27 cellular contexts compared by ENCODE assay signal in the genomic region with DNA sequence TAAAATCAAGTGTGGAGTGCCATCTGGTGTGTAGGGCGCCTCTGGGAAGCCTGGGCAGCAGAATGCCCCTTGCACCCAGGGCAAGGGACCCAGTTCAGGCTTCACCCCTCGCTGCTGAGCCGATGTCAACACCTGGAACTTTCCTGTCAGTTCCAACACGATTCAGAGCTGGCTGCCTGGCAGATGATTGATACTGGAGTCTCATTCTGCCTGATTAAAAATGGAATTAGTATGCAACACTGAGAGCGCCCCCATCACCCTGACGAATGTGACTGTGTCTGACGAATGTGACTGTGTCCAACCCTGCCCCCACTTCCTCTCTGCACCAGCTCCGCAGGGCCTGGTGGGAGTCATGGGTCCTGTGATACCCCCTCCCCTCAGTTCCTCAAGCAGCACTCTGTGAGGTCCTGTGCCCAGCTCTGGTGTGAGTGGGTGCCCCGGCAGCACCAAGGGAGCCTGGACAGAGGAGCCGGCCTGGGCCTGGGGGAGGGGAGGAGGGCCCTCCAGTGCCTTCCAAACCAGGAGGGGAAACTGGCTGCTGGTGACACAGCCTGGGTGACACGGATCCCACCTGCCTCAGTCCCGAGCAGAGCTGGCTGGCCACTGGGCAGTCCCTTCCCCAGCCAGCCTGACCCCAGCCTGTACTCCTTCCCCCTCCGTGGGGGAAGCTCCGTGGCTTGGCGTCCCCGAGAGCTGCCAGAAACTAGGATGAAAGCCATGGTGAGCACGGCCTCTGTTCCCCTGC. TPM values are rescaled to one million over a fixed set of nuclear protein-coding genes. Genes with fewer than 3 reads are reported as not detected.
DNase-seq lines count a peak whose midpoint lies in the region; ATAC-seq and TF ChIP-seq lines count a peak whose summit lies in the region.
"Had no signal": no experiment of that assay in that cellular context is flagged by ENCODE, and none has a peak within 500 bp of the region (broad histone marks: within the 10 kb centered on the region; RNA-seq: fewer than 3 reads in every experiment).

No MANE protein-coding gene starts in this region.

- H3K4me3 Mint-ChIP-seq in activated CD4-positive, alpha-beta T cell treated with anti-CD3 and anti-CD28 coated beads, Interleukin-2, amount 10 ng/mL, durations not matched to agents 24 days and 14 days: no peak overlapping the region
- H3K4me3 Mint-ChIP-seq in stimulated activated effector memory CD8-positive, alpha-beta T cell treated with anti-CD3 and anti-CD28 coated beads, Interleukin-12 subunit alpha, Interleukin-12 subunit beta, amount 100 ng/mL, for 72 hours: no peak overlapping the region

- peak; percentile 1 for DNase-seq in activated CD4-positive, alpha-beta T cell treated with anti-CD3 and anti-CD28 coated beads for 48 hours
- no peak for DNase-seq in activated CD4-positive, alpha-beta T cell treated with anti-CD3 and anti-CD28 coated beads, Interleukin-2, amount 10 ng/mL, durations not matched to agents 24 days and 14 days
- DNase-seq in head of caudate nucleus (peak in 24 of 42 donors; percentile 9 to 61 (median 35)), omental fat pad (ENCODE audit: low spot score) (peak; percentile 20), NCI-H2107 treated with DMSO at 0.1 percent for 48 hours (lab: John Stamatoyannopoulos, UW; ENCODE audit: unreplicated experiment) (no peak)
- DNase-seq in stimulated activated effector memory CD8-positive, alpha-beta T cell treated with anti-CD3 and anti-CD28 coated beads, Interleukin-12 subunit alpha, Interleukin-12 subunit beta, amount 100 ng/mL, for 72 hours (ENCODE audit: low spot score in 2 of 2): no peak
- DNase-seq: BE2C; cerebellar nuclear complex; effector CD4-positive, alpha-beta T cell; Kasumi-1; NCI-H187 treated with DMSO at 0.1 percent for 48 hours; NCI-H2227 treated with DMSO at 0.1 percent for 48 hours; small intestine; stimulated activated CD4-positive, alpha-beta T cell treated with anti-CD3 and anti-CD28 coated beads, Interleukin-4, amount 100 ng/mL, for 1 hour; stimulated activated naive CD4-positive, alpha-beta T cell treated with Interleukin-2 at 50 U/mL for 16 hours; T-helper 9 cell had no signal

- ATAC-seq in omental fat pad (ENCODE audit: low FRiP score) (no peak), GM19395 (IDR thresholded peaks at IDR 0.05; ENCODE audit: unreplicated experiment) (no peak)
- ATAC-seq in stimulated activated effector memory CD8-positive, alpha-beta T cell treated with anti-CD3 and anti-CD28 coated beads, Interleukin-12 subunit alpha, Interleukin-12 subunit beta, amount 100 ng/mL, for 72 hours: no peak
- ATAC-seq: A549; activated CD4-positive, CD25-positive, alpha-beta regulatory T cell treated with anti-CD3 and anti-CD28 coated beads, Interleukin-2, amount 50 U/mL, for 24 hours; activated naive CD4-positive, alpha-beta T cell treated with anti-CD3 and anti-CD28 coated beads, Interleukin-2, amount 50 U/mL, for 72 hours; psoas muscle had no signal

- no peaks in the 10 kb centered on the region for H3K9me3 Mint-ChIP-seq in activated CD4-positive, alpha-beta T cell treated with anti-CD3 and anti-CD28 coated beads, Interleukin-2, amount 10 ng/mL, durations not matched to agents 24 days and 14 days
- H3K9me3 Mint-ChIP-seq in stimulated activated effector memory CD8-positive, alpha-beta T cell treated with anti-CD3 and anti-CD28 coated beads, Interleukin-12 subunit alpha, Interleukin-12 subunit beta, amount 100 ng/mL, for 72 hours: no peaks in the 10 kb centered on the region
- H3K9me3 Mint-ChIP-seq: activated naive CD4-positive, alpha-beta T cell treated with anti-CD3 and anti-CD28 coated beads, Interleukin-2, amount 50 U/mL, for 72 hours had no signal

- H3K27ac Mint-ChIP-seq in activated CD4-positive, alpha-beta T cell treated with anti-CD3 and anti-CD28 coated beads, Interleukin-2, amount 10 ng/mL, durations not matched to agents 24 days and 14 days: no peak overlapping the region
- H3K27ac Mint-ChIP-seq in stimulated activated effector memory CD8-positive, alpha-beta T cell treated with anti-CD3 and anti-CD28 coated beads, Interleukin-12 subunit alpha, Interleukin-12 subunit beta, amount 100 ng/mL, for 72 hours: no peak overlapping the region
- H3K27ac Mint-ChIP-seq: activated naive CD4-positive, alpha-beta T cell treated with anti-CD3 and anti-CD28 coated beads, Interleukin-2, amount 50 U/mL, for 72 hours had no signal

- no peaks in the 10 kb centered on the region for H3K4me1 Mint-ChIP-seq in activated CD4-positive, alpha-beta T cell treated with anti-CD3 and anti-CD28 coated beads, Interleukin-2, amount 10 ng/mL, durations not matched to agents 24 days and 14 days
- no peaks in the 10 kb centered on the region for H3K4me1 Mint-ChIP-seq in stimulated activated effector memory CD8-positive, alpha-beta T cell treated with anti-CD3 and anti-CD28 coated beads, Interleukin-12 subunit alpha, Interleukin-12 subunit beta, amount 100 ng/mL, for 72 hours

- no peaks in the 10 kb centered on the region for H3K27me3 Mint-ChIP-seq in activated CD4-positive, alpha-beta T cell treated with anti-CD3 and anti-CD28 coated beads, Interleukin-2, amount 10 ng/mL, durations not matched to agents 24 days and 14 days

- H3K36me3 Mint-ChIP-seq in activated CD4-positive, alpha-beta T cell treated with anti-CD3 and anti-CD28 coated beads, Interleukin-2, amount 10 ng/mL, durations not matched to agents 24 days and 14 days (ENCODE audit: low read depth): no peaks in the 10 kb centered on the region
- H3K36me3 Mint-ChIP-seq in stimulated activated effector memory CD8-positive, alpha-beta T cell treated with anti-CD3 and anti-CD28 coated beads, Interleukin-12 subunit alpha, Interleukin-12 subunit beta, amount 100 ng/mL, for 72 hours: no peaks in the 10 kb centered on the region
- H3K36me3 Mint-ChIP-seq: activated naive CD4-positive, alpha-beta T cell treated with anti-CD3 and anti-CD28 coated beads, Interleukin-2, amount 50 U/mL, for 72 hours had no signal

- intact Hi-C loops in activated CD4-positive, alpha-beta T cell treated with anti-CD3 and anti-CD28 coated beads, Interleukin-2, amount 10 ng/mL, durations not matched to agents 24 days and 14 days (cut with micrococcal nuclease): no loop called here
- intact Hi-C loops in head of caudate nucleus (cut with DNase I): loop anchor here (10.0 kb wide), 1 partner anchor 98 kb away; no protein-coding TSS in a partner anchor

- H3K27ac ChIP-seq in 22Rv1: 0 out of 2 replicates have a peak overlapping the region, but pooled peaks have one; percentile 3
- H3K27ac ChIP-seq: A549, psoas muscle, transverse colon had no signal

- no peak for TF ChIP-seq CTCF in 22Rv1 (IDR thresholded peaks at IDR 0.05)
- no peak for TF ChIP-seq CTCF in omental fat pad (IDR thresholded peaks at IDR 0.05)

RNA-seq across cellular contexts. Expression of a gene that starts 41.4 kb away (rescaled TPM):
- not detected in 2 replicates for total RNA-seq in activated CD4-positive, alpha-beta T cell treated with anti-CD3 and anti-CD28 coated beads, Interleukin-2, amount 10 ng/mL, durations not matched to agents 24 days and 14 days
- total RNA-seq in omental fat pad: not detected
- total RNA-seq: epithelial cell of proximal tubule, fibroblast of villous mesenchyme, lower leg skin, mucosa of gallbladder, psoas muscle, transverse colon had no signal

Comparison
In these comparisons a context has a peak if more than half of its experiments do, and no peak if none do; other contexts are left out.
1. DNase-seq: peak in activated CD4-positive, alpha-beta T cell treated with anti-CD3 and anti-CD28 coated beads for 48 hours (single experiment), head of caudate nucleus (24 of 42) and omental fat pad (single experiment); none in activated CD4-positive, alpha-beta T cell treated with anti-CD3 and anti-CD28 coated beads, Interleukin-2, amount 10 ng/mL, durations not matched to agents 24 days and 14 days (single experiment), NCI-H2107 treated with DMSO at 0.1 percent for 48 hours (single experiment) and stimulated activated effector memory CD8-positive, alpha-beta T cell treated with anti-CD3 and anti-CD28 coated beads, Interleukin-12 subunit alpha, Interleukin-12 subunit beta, amount 100 ng/mL, for 72 hours (0 of 2).